In genomic region chr6:157981132-157981394, GRCh38 we compare ENCODE assay signal across 8 cellular contexts. TPM values are rescaled to one million over a fixed set of nuclear protein-coding genes. Genes with fewer than 3 reads are reported as not detected.
DNase-seq lines count a peak whose midpoint lies in the region; TF ChIP-seq lines count a peak whose summit lies in the region.

No MANE protein-coding gene starts in this region.

- H3K4me3 Mint-ChIP-seq in activated CD4-positive, alpha-beta T cell treated with anti-CD3 and anti-CD28 coated beads, Interleukin-2, amount 10 ng/mL, durations not matched to agents 7 days and 5 days, result peak overlapping the region; percentile 96

- no peaks in the 10 kb centered on the region for H3K4me1 ChIP-seq in MM.1S (ENCODE audit: low read length)
- H3K4me1 ChIP-seq in endocrine pancreas (ENCODE audit: control insufficient read depth, insufficient read depth, low read length), result no peaks in the 10 kb centered on the region
- peaks cover 27% of the 10 kb centered on the region for H3K4me1 ChIP-seq in osteoblast (ENCODE audit: insufficient read depth, low read length)

- no peaks in the 10 kb centered on the region for H4K20me1 ChIP-seq in MM.1S (ENCODE audit: insufficient read depth, low read length)
- peaks cover 4% of the 10 kb centered on the region for H4K20me1 ChIP-seq in osteoblast (ENCODE audit: insufficient read depth, low read length)

- DNase-seq in activated CD4-positive, alpha-beta T cell treated with anti-CD3 and anti-CD28 coated beads, Interleukin-2, amount 10 ng/mL, durations not matched to agents 7 days and 5 days, result peak; percentile 13
- DNase-seq in activated CD4-positive, alpha-beta T cell treated with anti-CD3 and anti-CD28 coated beads for 1 hour, result no peak
- DNase-seq in MM.1S (peak; percentile 10), osteoblast (ENCODE audit: insufficient read length, low spot score, missing footprints) (no peak), SK-N-DZ (ENCODE audit: low spot score) (no peak), Ammon's horn (ENCODE audit: low spot score) (no peak), NOMO-1 treated with dmso at 0.1 percent for 144 hours (lab: John Stamatoyannopoulos, UW; ENCODE audit: unreplicated experiment) (no peak)

- H3K79me2 ChIP-seq in MM.1S (ENCODE audit: low read length), result peaks cover 39% of the 10 kb centered on the region
- peaks cover 40% of the 10 kb centered on the region for H3K79me2 ChIP-seq in osteoblast (ENCODE audit: insufficient read depth, low read length)

- no peaks in the 10 kb centered on the region for H3K9me3 Mint-ChIP-seq in activated CD4-positive, alpha-beta T cell treated with anti-CD3 and anti-CD28 coated beads, Interleukin-2, amount 10 ng/mL, durations not matched to agents 7 days and 5 days

- H2AFZ ChIP-seq in MM.1S (ENCODE audit: low read length), result peak overlapping the region; percentile 87
- peak overlapping the region; percentile 80 for H2AFZ ChIP-seq in osteoblast (ENCODE audit: low read length)

- H3K36me3 ChIP-seq in MM.1S (replicated peaks; ENCODE audit: insufficient read depth, low read length) (no peaks in the 10 kb centered on the region), endocrine pancreas (ENCODE audit: control insufficient read depth, insufficient read depth, low read length) (no peaks in the 10 kb centered on the region), osteoblast (ENCODE audit: insufficient read depth, low read length) (peaks cover 3% of the 10 kb centered on the region)

- peak overlapping the region; percentile 84 for H3K27ac Mint-ChIP-seq in activated CD4-positive, alpha-beta T cell treated with anti-CD3 and anti-CD28 coated beads, Interleukin-2, amount 10 ng/mL, durations not matched to agents 7 days and 5 days

- H3K9ac ChIP-seq in MM.1S (ENCODE audit: low read length) (peak overlapping the region; percentile 42; the same call in 1 of the 2 replicates), endocrine pancreas (ENCODE audit: control insufficient read depth, insufficient read depth, low read length) (peak overlapping the region; percentile 42)

- H3K4me3 ChIP-seq in MM.1S (ENCODE audit: low read length) (peak overlapping the region; percentile 68), endocrine pancreas (ENCODE audit: control insufficient read depth, insufficient read depth, low read length) (no peak overlapping the region), osteoblast (ENCODE audit: insufficient read depth, low read length) (peak overlapping the region; percentile 91)

- H3K27ac ChIP-seq in MM.1S (ENCODE audit: low read length) (no peak overlapping the region), osteoblast (ENCODE audit: low read depth, low read length) (peak overlapping the region; percentile 54)

- peaks cover 4% of the 10 kb centered on the region; the same call in 1 of the 2 replicates for H3F3A ChIP-seq in MM.1S (ENCODE audit: insufficient read depth, low read length)

- H3K9me2 ChIP-seq in MM.1S (replicated peaks; ENCODE audit: insufficient read depth, low read length), result no peaks in the 10 kb centered on the region

- H3K27me3 Mint-ChIP-seq in activated CD4-positive, alpha-beta T cell treated with anti-CD3 and anti-CD28 coated beads, Interleukin-2, amount 10 ng/mL, durations not matched to agents 7 days and 5 days, result peaks cover 12% of the 10 kb centered on the region

- H3K4me2 ChIP-seq in MM.1S (ENCODE audit: low read depth, low read length) (peak overlapping the region; percentile 91), osteoblast (ENCODE audit: insufficient read depth, low read length) (peak overlapping the region; percentile 76)

- TF ChIP-seq CTCF in MM.1S (IDR thresholded peaks at IDR 0.05; ENCODE audit: low read length) (no peak), osteoblast (IDR thresholded peaks at IDR 0.05; ENCODE audit: extremely low read depth, low read depth, low read length) (no peak)

- H3K27me3 ChIP-seq in MM.1S (replicated peaks; ENCODE audit: insufficient read depth, low read length), result no peaks in the 10 kb centered on the region
- H3K27me3 ChIP-seq in endocrine pancreas (ENCODE audit: control insufficient read depth, insufficient read depth, low read length), result no peaks in the 10 kb centered on the region
- no peaks in the 10 kb centered on the region for H3K27me3 ChIP-seq in osteoblast (ENCODE audit: insufficient read depth, low read length)

- H3K36me3 Mint-ChIP-seq in activated CD4-positive, alpha-beta T cell treated with anti-CD3 and anti-CD28 coated beads, Interleukin-2, amount 10 ng/mL, durations not matched to agents 7 days and 5 days (ENCODE audit: low read depth), result peaks cover 6% of the 10 kb centered on the region

- H3K4me1 Mint-ChIP-seq in activated CD4-positive, alpha-beta T cell treated with anti-CD3 and anti-CD28 coated beads, Interleukin-2, amount 10 ng/mL, durations not matched to agents 7 days and 5 days, result peaks cover 51% of the 10 kb centered on the region

- POLR2A ChIA-PET in activated CD4-positive, alpha-beta T cell treated with anti-CD3 and anti-CD28 coated beads, Interleukin-2, amount 10 ng/mL, durations not matched to agents 7 days and 5 days (lab: Charles Lee), result no interaction called here

- H3K9me3 ChIP-seq in MM.1S (replicated peaks; ENCODE audit: insufficient read depth, low read length) (no peaks in the 10 kb centered on the region), endocrine pancreas (ENCODE audit: control insufficient read depth, low read length) (no peaks in the 10 kb centered on the region), osteoblast (ENCODE audit: low read depth, low read length) (no peaks in the 10 kb centered on the region)

- CTCF ChIA-PET in activated CD4-positive, alpha-beta T cell treated with anti-CD3 and anti-CD28 coated beads, Interleukin-2, amount 10 ng/mL, durations not matched to agents 7 days and 5 days (lab: Charles Lee), result no interaction called here

RNA-seq across cellular contexts. Expression of gene SYNJ2, which starts 0.6 kb away (rescaled TPM):
- total RNA-seq in activated CD4-positive, alpha-beta T cell treated with anti-CD3 and anti-CD28 coated beads, Interleukin-2, amount 10 ng/mL, durations not matched to agents 7 days and 5 days, result 10 to 100 TPM; 35.8 to 39.0 TPM
- total RNA-seq in osteoblast, result 91.6 and 94.8 TPM in 2 replicates
- 0.82 and 1.5 TPM in 2 replicates for polyA plus RNA-seq in SK-N-DZ (2014; cell fraction: cytosol; rRNA removed)
- polyA plus RNA-seq in SK-N-DZ (2014; cell fraction: nucleus; rRNA removed), result 0.77 and 1.4 TPM in 2 replicates

Comparison
In these comparisons a context has a peak if more than half of its experiments do, and no peak if none do; other contexts are left out.
1. DNase-seq: peak in activated CD4-positive, alpha-beta T cell treated with anti-CD3 and anti-CD28 coated beads, Interleukin-2, amount 10 ng/mL, durations not matched to agents 7 days and 5 days (single experiment) and MM.1S (single experiment); none in activated CD4-positive, alpha-beta T cell treated with anti-CD3 and anti-CD28 coated beads for 1 hour (single experiment), osteoblast (single experiment), SK-N-DZ (single experiment), Ammon's horn (single experiment) and NOMO-1 treated with dmso at 0.1 percent for 144 hours (single experiment).